In genomic region chr1:160373696-160374095, GRCh38 we compare ENCODE assay signal across 27 cellular contexts. TPM values are rescaled to one million over a fixed set of nuclear protein-coding genes. Genes with fewer than 3 reads are reported as not detected.
DNase-seq lines count a peak whose midpoint lies in the region; ATAC-seq and TF ChIP-seq lines count a peak whose summit lies in the region.
"Had no signal": no experiment of that assay in that cellular context is flagged by ENCODE, and none has a peak within 500 bp of the region (broad histone marks: within the 10 kb centered on the region; RNA-seq: fewer than 3 reads in every experiment).

No MANE protein-coding gene starts in this region.

- H3K9me3 Mint-ChIP-seq in stimulated activated effector memory CD8-positive, alpha-beta T cell treated with anti-CD3 and anti-CD28 coated beads, Interleukin-12 subunit alpha, Interleukin-12 subunit beta, amount 100 ng/mL, for 72 hours: no peaks in the 10 kb centered on the region
- H3K9me3 Mint-ChIP-seq: activated CD8-positive, alpha-beta T cell treated with anti-CD3 and anti-CD28 coated beads for 36 hours; activated naive CD4-positive, alpha-beta T cell treated with anti-CD3 and anti-CD28 coated beads for 36 hours; central memory CD8-positive, alpha-beta T cell; memory B cell; naive B cell had no signal

- peaks cover 17% of the 10 kb centered on the region for H3K4me1 Mint-ChIP-seq in stimulated activated effector memory CD8-positive, alpha-beta T cell treated with anti-CD3 and anti-CD28 coated beads, Interleukin-12 subunit alpha, Interleukin-12 subunit beta, amount 100 ng/mL, for 72 hours

- no peak for ATAC-seq in HG03521 (IDR thresholded peaks at IDR 0.05; ENCODE audit: unreplicated experiment)
- no peak for ATAC-seq in stimulated activated effector memory CD8-positive, alpha-beta T cell treated with anti-CD3 and anti-CD28 coated beads, Interleukin-12 subunit alpha, Interleukin-12 subunit beta, amount 100 ng/mL, for 72 hours
- no peak for ATAC-seq in HG03469 (IDR thresholded peaks at IDR 0.05; ENCODE audit: unreplicated experiment)
- ATAC-seq: activated CD4-positive, CD25-positive, alpha-beta regulatory T cell treated with anti-CD3 and anti-CD28 coated beads, Interleukin-2, amount 50 U/mL, for 24 hours; activated CD8-positive, alpha-beta T cell treated with anti-CD3 and anti-CD28 coated beads for 36 hours; gastrocnemius medialis; right cardiac atrium had no signal

- TF ChIP-seq POLR2A in NB4 (IDR thresholded peaks at IDR 0.05; ENCODE audit: extremely low read depth, insufficient read length): no peak

- H3K27ac Mint-ChIP-seq in stimulated activated effector memory CD8-positive, alpha-beta T cell treated with anti-CD3 and anti-CD28 coated beads, Interleukin-12 subunit alpha, Interleukin-12 subunit beta, amount 100 ng/mL, for 72 hours: no peak overlapping the region
- H3K27ac Mint-ChIP-seq: activated CD8-positive, alpha-beta T cell treated with anti-CD3 and anti-CD28 coated beads for 36 hours; activated naive CD4-positive, alpha-beta T cell treated with anti-CD3 and anti-CD28 coated beads for 36 hours; memory B cell had no signal

- DNase-seq in DMS 273 (lab: John Stamatoyannopoulos, UW; ENCODE audit: unreplicated experiment): peak; percentile 41
- no peak for DNase-seq in DMS 273 treated with DMSO at 0.1 percent for 48 hours (lab: John Stamatoyannopoulos, UW)
- peak; percentile 45 for DNase-seq in NB4 (ENCODE audit: low read depth)
- peak; percentile 15 for DNase-seq in astrocyte of the hippocampus (ENCODE audit: low read depth, low spot score)
- DNase-seq in mesenteric fat pad (ENCODE audit: low spot score): peak; percentile 2
- DNase-seq in stimulated activated effector memory CD8-positive, alpha-beta T cell treated with anti-CD3 and anti-CD28 coated beads, Interleukin-12 subunit alpha, Interleukin-12 subunit beta, amount 100 ng/mL, for 72 hours (ENCODE audit: low spot score in 2 of 2): no peak
- DNase-seq: activated CD8-positive, alpha-beta T cell treated with anti-CD3 and anti-CD28 coated beads for 36 hours; activated naive CD4-positive, alpha-beta T cell treated with anti-CD3 and anti-CD28 coated beads for 36 hours; anterior cingulate cortex; gastrocnemius medialis; kidney; naive B cell; NCI-H146; NCI-H524 treated with DMSO at 0.1 percent for 48 hours; OCI-M1; right cardiac atrium; T1000 had no signal

- no peak for TF ChIP-seq CTCF in NB4 (IDR thresholded peaks at IDR 0.05; ENCODE audit: low read depth, low read length)

- no peaks in the 10 kb centered on the region for H3K36me3 Mint-ChIP-seq in stimulated activated effector memory CD8-positive, alpha-beta T cell treated with anti-CD3 and anti-CD28 coated beads, Interleukin-12 subunit alpha, Interleukin-12 subunit beta, amount 100 ng/mL, for 72 hours
- H3K36me3 Mint-ChIP-seq: memory B cell, naive B cell had no signal

- no peak overlapping the region for H3K4me3 ChIP-seq in NB4 (ENCODE audit: low read depth, low read length)
- H3K4me3 ChIP-seq: gastrocnemius medialis had no signal

- no peak overlapping the region for H3K4me3 Mint-ChIP-seq in stimulated activated effector memory CD8-positive, alpha-beta T cell treated with anti-CD3 and anti-CD28 coated beads, Interleukin-12 subunit alpha, Interleukin-12 subunit beta, amount 100 ng/mL, for 72 hours
- H3K4me3 Mint-ChIP-seq: activated CD8-positive, alpha-beta T cell treated with anti-CD3 and anti-CD28 coated beads for 36 hours; activated naive CD4-positive, alpha-beta T cell treated with anti-CD3 and anti-CD28 coated beads for 36 hours; central memory CD8-positive, alpha-beta T cell; memory B cell; naive B cell had no signal

RNA-seq across cellular contexts. Expression of gene NHLH1, which starts 6.8 kb away (rescaled TPM):
- total RNA-seq in mesenteric fat pad: 0.42 TPM
- total RNA-seq: epithelial cell of proximal tubule, HT-29, osteoblast, SK-MEL-5, ureter had no signal

RNA-seq across cellular contexts. Expression of gene VANGL2, which starts 26.7 kb away (rescaled TPM):
- total RNA-seq in mesenteric fat pad: 1.7 TPM
- total RNA-seq: osteoblast had no signal

RNA-seq across cellular contexts. Expression of gene NCSTN, which starts 30.5 kb away (rescaled TPM):
- 102 TPM for total RNA-seq in mesenteric fat pad

RNA-seq across cellular contexts. Expression of gene COPA, which starts 30.6 kb away (rescaled TPM):
- total RNA-seq in mesenteric fat pad: 228 TPM

Comparison
In these comparisons a context has a peak if more than half of its experiments do, and no peak if none do; other contexts are left out.
1. DNase-seq: peak in DMS 273 (single experiment), NB4 (single experiment), astrocyte of the hippocampus (single experiment) and mesenteric fat pad (single experiment); none in DMS 273 treated with DMSO at 0.1 percent for 48 hours (single experiment) and stimulated activated effector memory CD8-positive, alpha-beta T cell treated with anti-CD3 and anti-CD28 coated beads, Interleukin-12 subunit alpha, Interleukin-12 subunit beta, amount 100 ng/mL, for 72 hours (0 of 2).